8 cellular contexts compared by ENCODE assay signal in the genomic region with DNA sequence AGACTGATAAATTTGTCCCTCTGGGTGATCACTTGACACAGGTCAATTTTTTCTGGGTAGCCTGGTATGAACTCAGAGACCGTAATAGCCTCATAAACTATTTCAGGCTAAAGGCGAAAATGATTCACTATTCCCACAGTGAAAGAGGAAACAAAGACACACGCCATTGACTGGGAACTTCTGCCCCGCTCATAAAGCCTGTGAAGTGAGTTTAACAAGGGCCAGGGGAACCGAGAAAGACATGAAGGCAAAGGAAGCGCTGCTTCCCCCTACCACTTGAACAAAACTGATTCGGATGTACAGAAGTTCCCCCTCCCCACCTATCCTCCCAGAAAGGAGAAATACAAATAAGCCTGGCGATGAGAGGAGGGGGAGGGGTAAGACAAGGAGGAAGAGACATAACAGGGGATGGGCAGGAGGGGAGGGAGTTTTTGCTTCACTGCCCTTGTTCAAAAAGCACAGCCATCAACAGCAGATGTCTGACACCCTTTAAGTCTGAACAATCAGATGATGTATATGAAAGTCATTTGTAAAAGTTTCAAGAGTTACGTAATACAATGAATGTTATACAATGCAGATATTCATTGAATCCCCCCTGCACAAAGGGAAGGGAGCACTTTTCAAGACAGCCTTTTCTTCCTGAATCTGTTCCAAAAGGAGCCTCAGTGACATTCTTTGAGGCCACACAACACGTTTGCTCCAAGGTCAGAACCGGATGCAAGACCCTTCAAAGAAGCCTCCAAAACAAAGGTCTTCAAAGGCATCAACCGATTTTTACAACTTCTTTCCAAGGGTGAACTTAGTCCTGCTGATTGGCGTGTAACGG. TPM values are rescaled to one million over a fixed set of nuclear protein-coding genes. Genes with fewer than 3 reads are reported as not detected.
A peak's percentile ranks its signal among the peaks of the same experiment; 100 is the strongest.
DNase-seq lines count a peak whose midpoint lies in the region; ATAC-seq and TF ChIP-seq lines count a peak whose summit lies in the region.

No MANE protein-coding gene starts in this region.

- H3K27ac ChIP-seq in HL-60 (replicated peaks), result no peak overlapping the region
- peak overlapping the region in 4 of 5 donors; percentile 26 to 82 (median 36) for H3K27ac ChIP-seq in adrenal gland

- peak overlapping the region; percentile 86 to 87 for H3K4me3 Mint-ChIP-seq in stimulated activated naive B cell treated with anti-CD40 and anti-IgM and Interleukin-4, amounts not matched to agents 10 μg/mL and 1 μg/mL and 100 μg/mL, for 72 hours

- H3K9me3 ChIP-seq in adrenal gland (replicated peaks in 1 of 3), result no peaks in the 10 kb centered on the region

- H3K27me3 ChIP-seq in HL-60 (ENCODE audit: insufficient read depth, poor library complexity, severe bottlenecking) (peaks cover 37% of the 10 kb centered on the region), adrenal gland (no peaks in the 10 kb centered on the region), kidney epithelial cell (ENCODE audit: control insufficient read depth, insufficient read depth, low read length) (no peaks in the 10 kb centered on the region)

- no peak for TF ChIP-seq CTCF in GM12865 (IDR thresholded peaks at IDR 0.05; ENCODE audit: insufficient read depth, low read depth, low read length, missing control alignments)
- no peak for TF ChIP-seq CTCF in HL-60 (IDR thresholded peaks at IDR 0.05; ENCODE audit: insufficient read depth, low read length)
- TF ChIP-seq CTCF in adrenal gland (IDR thresholded peaks at IDR 0.05), result no peak
- TF ChIP-seq CTCF in kidney epithelial cell (IDR thresholded peaks at IDR 0.05; ENCODE audit: insufficient read depth, low read length, poor library complexity, severe bottlenecking), result no peak

- H3K36me3 Mint-ChIP-seq in stimulated activated naive B cell treated with anti-CD40 and anti-IgM and Interleukin-4, amounts not matched to agents 10 μg/mL and 1 μg/mL and 100 μg/mL, for 72 hours, result peaks cover 0 to 15% of the 10 kb centered on the region in 2 donors

- WGBS in adrenal gland, 4 donors, result 10 to 16% (median 13%) methylated on average over 14 of the region's 14 CpGs

- H3K4me3 ChIP-seq in GM12865 (ENCODE audit: low read depth, low read length), result peak overlapping the region; percentile 84
- H3K4me3 ChIP-seq in HL-60 (replicated peaks; ENCODE audit: insufficient read depth, low read length), result peak overlapping the region; percentile 24
- H3K4me3 ChIP-seq in adrenal gland, result peak overlapping the region; percentile 2 to 61 (median 20)
- H3K4me3 ChIP-seq in kidney epithelial cell (ENCODE audit: low read depth, low read length), result peak overlapping the region; percentile 55

- H3K4me1 Mint-ChIP-seq in stimulated activated naive B cell treated with anti-CD40 and anti-IgM and Interleukin-4, amounts not matched to agents 10 μg/mL and 1 μg/mL and 100 μg/mL, for 72 hours, result peaks cover 27 to 28% of the 10 kb centered on the region in 2 donors

- no peaks in the 10 kb centered on the region for H3K9me3 Mint-ChIP-seq in stimulated activated naive B cell treated with anti-CD40 and anti-IgM and Interleukin-4, amounts not matched to agents 10 μg/mL and 1 μg/mL and 100 μg/mL, for 72 hours

- H3K27ac Mint-ChIP-seq in stimulated activated naive B cell treated with anti-CD40 and anti-IgM and Interleukin-4, amounts not matched to agents 10 μg/mL and 1 μg/mL and 100 μg/mL, for 72 hours, result peak overlapping the region; percentile 97

- ATAC-seq in GM21515 (IDR thresholded peaks at IDR 0.05; ENCODE audit: unreplicated experiment), result peak; percentile 70
- ATAC-seq in stimulated activated naive B cell treated with anti-CD40 and anti-IgM and Interleukin-4, amounts not matched to agents 10 μg/mL and 1 μg/mL and 100 μg/mL, for 72 hours (replicated peaks), result peak; percentile 85 to 88

- no peaks in the 10 kb centered on the region for H3K27me3 Mint-ChIP-seq in stimulated activated naive B cell treated with anti-CD40 and anti-IgM and Interleukin-4, amounts not matched to agents 10 μg/mL and 1 μg/mL and 100 μg/mL, for 72 hours

- peak; percentile 85 for DNase-seq in GM12865 (ENCODE audit: low read depth)
- peak; percentile 13 to 25 for DNase-seq in HL-60 (ENCODE audit: low read depth in 1 of 2, low spot score in 1 of 2)
- DNase-seq in adrenal gland, result peak in 6 of 7 donors; percentile 27 to 63 (median 40)
- DNase-seq in kidney epithelial cell (ENCODE audit: low read depth), result peak; percentile 67
- DNase-seq in stimulated activated naive B cell treated with anti-CD40 and anti-IgM and Interleukin-4, amounts not matched to agents 10 μg/mL and 1 μg/mL and 100 μg/mL, for 72 hours, result peak; percentile 84
- no peak for DNase-seq in middle frontal gyrus (ENCODE audit: extremely low spot score, low spot score)
- no peak for DNase-seq in NK-92 treated with Interleukin-12 subunit alpha and Interleukin-12 subunit beta, amount 100 ng/mL, for 24 hours (lab: John Stamatoyannopoulos, UW)

- H3K36me3 ChIP-seq in adrenal gland (replicated peaks in 1 of 2), result no peaks in the 10 kb centered on the region
- H3K36me3 ChIP-seq in kidney epithelial cell (ENCODE audit: control insufficient read depth, insufficient read depth, low read length), result no peaks in the 10 kb centered on the region

- intact Hi-C loops in adrenal gland (cut with DNase I), result no loop called here

- TF ChIP-seq POLR2A in adrenal gland (IDR thresholded peaks at IDR 0.05), result peak in 1 of 2 donors; percentile 77

- H3K4me1 ChIP-seq in adrenal gland (replicated peaks in 1 of 2), result peaks cover 3 to 15% of the 10 kb centered on the region in 2 donors

RNA-seq across cellular contexts. Expression of gene ABCB4, which starts 0.7 kb away (rescaled TPM):
- total RNA-seq in adrenal gland (10 to 100 TPM in 6 of 8 donors, 1 to 10 TPM in 2; 6.8 to 62.6 (median 11.9) TPM), kidney epithelial cell (6.4 and 6.6 TPM in 2 replicates)
- 10 to 100 TPM; 28.6 to 60.9 (median 34.3) TPM for polyA plus RNA-seq in adrenal gland

Comparison
In these comparisons a context has a peak if more than half of its experiments do, and no peak if none do; other contexts are left out.
1. DNase-seq: peak in GM12865 (single experiment), HL-60 (2 of 2), adrenal gland (6 of 7), kidney epithelial cell (single experiment) and stimulated activated naive B cell treated with anti-CD40 and anti-IgM and Interleukin-4, amounts not matched to agents 10 μg/mL and 1 μg/mL and 100 μg/mL, for 72 hours (single experiment); none in middle frontal gyrus (single experiment) and NK-92 treated with Interleukin-12 subunit alpha and Interleukin-12 subunit beta, amount 100 ng/mL, for 24 hours (single experiment).
2. H3K4me3 ChIP-seq: peak in every context shown above with its lines; median percentile 84 in GM12865; 55 in kidney epithelial cell; 24 in HL-60; 20 in adrenal gland.